ENCODE assay signal across 10 cellular contexts in the genomic region with DNA sequence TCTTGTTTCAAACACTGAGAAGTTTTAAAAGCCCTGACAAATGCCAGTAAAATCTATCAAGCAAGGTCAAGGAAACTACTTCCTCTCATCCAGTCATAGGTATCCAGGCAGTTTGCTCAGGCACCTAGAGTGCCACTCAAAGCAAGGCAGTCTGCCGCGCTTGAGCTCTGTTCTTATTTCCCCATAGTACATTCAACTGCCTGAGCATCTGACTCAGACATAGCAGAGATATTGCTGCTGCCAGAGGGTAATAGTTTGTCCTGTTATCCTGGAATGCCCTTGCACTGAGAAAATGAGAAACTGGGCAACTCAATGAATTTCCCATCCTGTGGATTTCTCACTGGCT. TPM values are rescaled to one million over a fixed set of nuclear protein-coding genes. Genes with fewer than 3 reads are reported as not detected.
A peak's percentile ranks its signal among the peaks of the same experiment; 100 is the strongest.
DNase-seq lines count a peak whose midpoint lies in the region; TF ChIP-seq lines count a peak whose summit lies in the region.
"Had no signal": no experiment of that assay in that cellular context is flagged by ENCODE, and none has a peak within 500 bp of the region (broad histone marks: within the 10 kb centered on the region; RNA-seq: fewer than 3 reads in every experiment).

No MANE protein-coding gene starts in this region.

- in situ Hi-C loops in HAP-1 (cut with MboI; ENCODE audit: low sequenced_read_pairs), result no loop called here

- no peaks in the 10 kb centered on the region for H3K27me3 Mint-ChIP-seq in activated T-helper 2 cell treated with anti-CD3 and anti-CD28 coated beads, Interferon-gamma antibody, Interleukin-2, Interleukin-4, amounts not matched to agents 10 μg/mL and 5 μg/mL and 100 μg/mL, durations not matched to agents 14 hours and 24 hours and 36 hours (ENCODE audit: low read depth)

- H3K27me3 ChIP-seq in colonic mucosa (no peaks in the 10 kb centered on the region), HAP-1 (ENCODE audit: low read depth) (peaks cover 2% of the 10 kb centered on the region; the same call in 1 of the 2 replicates)

- no peak overlapping the region for H3K27ac ChIP-seq in colonic mucosa

- H3K4me1 Mint-ChIP-seq in activated T-helper 2 cell treated with anti-CD3 and anti-CD28 coated beads, Interferon-gamma antibody, Interleukin-2, Interleukin-4, amounts not matched to agents 10 μg/mL and 5 μg/mL and 100 μg/mL, durations not matched to agents 14 hours and 24 hours and 36 hours (ENCODE audit: low read depth), result peaks cover 30% of the 10 kb centered on the region

- H3K36me3 Mint-ChIP-seq in activated T-helper 2 cell treated with anti-CD3 and anti-CD28 coated beads, Interferon-gamma antibody, Interleukin-2, Interleukin-4, amounts not matched to agents 10 μg/mL and 5 μg/mL and 100 μg/mL, durations not matched to agents 14 hours and 24 hours and 36 hours (ENCODE audit: low read depth), result peaks cover 4% of the 10 kb centered on the region
- H3K36me3 Mint-ChIP-seq: CD4-positive, alpha-beta memory T cell had no signal

- H3K27ac Mint-ChIP-seq in activated T-helper 2 cell treated with anti-CD3 and anti-CD28 coated beads, Interferon-gamma antibody, Interleukin-2, Interleukin-4, amounts not matched to agents 10 μg/mL and 5 μg/mL and 100 μg/mL, durations not matched to agents 14 hours and 24 hours and 36 hours, result peak overlapping the region; percentile 69

- no peaks in the 10 kb centered on the region for H3K4me1 ChIP-seq in colonic mucosa
- H3K4me1 ChIP-seq in HAP-1, result no peaks in the 10 kb centered on the region

- H3K9me3 ChIP-seq in colonic mucosa (no peaks in the 10 kb centered on the region), HAP-1 (no peaks in the 10 kb centered on the region)

- intact Hi-C loops in activated T-helper 2 cell treated with anti-CD3 and anti-CD28 coated beads, Interferon-gamma antibody, Interleukin-2, Interleukin-4, amounts not matched to agents 10 μg/mL and 5 μg/mL and 100 μg/mL, durations not matched to agents 14 hours and 24 hours and 36 hours (cut with micrococcal nuclease), result loop anchor here (5.0 kb wide), 1 partner anchor 46 kb away; no protein-coding TSS in a partner anchor
- intact Hi-C loops in colonic mucosa (cut with DNase I), result no loop called here

- H3K36me3 ChIP-seq in colonic mucosa, result no peaks in the 10 kb centered on the region
- no peaks in the 10 kb centered on the region for H3K36me3 ChIP-seq in HAP-1 (replicated peaks)

- DNase-seq in stimulated activated CD4-positive, alpha-beta T cell treated with anti-CD3 and anti-CD28 coated beads, Interleukin-1b, Interleukin-23, amount 100 ng/mL, for 48 hours, result peak; percentile 44
- no peak for DNase-seq in stimulated activated CD4-positive, alpha-beta T cell treated with anti-CD3 and anti-CD28 coated beads, Interleukin-12 subunit alpha, Interleukin-12 subunit beta, amount 100 ng/mL, for 4 hours
- no peak for DNase-seq in activated T-helper 2 cell treated with anti-CD3 and anti-CD28 coated beads, Interferon-gamma antibody, Interleukin-2, Interleukin-4, amounts not matched to agents 10 μg/mL and 5 μg/mL and 100 μg/mL, durations not matched to agents 14 hours and 24 hours and 36 hours (ENCODE audit: low spot score)
- DNase-seq in islet precursor cell (peak; percentile 67), retina (no peak), colonic mucosa (no peak), HAP-1 (ENCODE audit: low spot score in 2 of 2) (no peak), NCI-H146 treated with DMSO at 0.1 percent for 48 hours (lab: John Stamatoyannopoulos, UW; ENCODE audit: unreplicated experiment) (no peak)
- DNase-seq: amygdala; CD4-positive, alpha-beta memory T cell had no signal

- H3K4me3 Mint-ChIP-seq in activated T-helper 2 cell treated with anti-CD3 and anti-CD28 coated beads, Interferon-gamma antibody, Interleukin-2, Interleukin-4, amounts not matched to agents 10 μg/mL and 5 μg/mL and 100 μg/mL, durations not matched to agents 14 hours and 24 hours and 36 hours (ENCODE audit: low read depth), result no peak overlapping the region

- no peak for TF ChIP-seq CTCF in colonic mucosa (IDR thresholded peaks at IDR 0.05)

- H3K4me3 ChIP-seq in colonic mucosa, result no peak overlapping the region
- no peak overlapping the region for H3K4me3 ChIP-seq in HAP-1

- H3K9ac ChIP-seq in colonic mucosa (ENCODE audit: low read depth in 2 of 2, low read length in 2 of 2), result no peak overlapping the region

- peaks cover 7% of the 10 kb centered on the region for H3K9me3 Mint-ChIP-seq in activated T-helper 2 cell treated with anti-CD3 and anti-CD28 coated beads, Interferon-gamma antibody, Interleukin-2, Interleukin-4, amounts not matched to agents 10 μg/mL and 5 μg/mL and 100 μg/mL, durations not matched to agents 14 hours and 24 hours and 36 hours
- H3K9me3 Mint-ChIP-seq: CD4-positive, alpha-beta memory T cell had no signal

RNA-seq across cellular contexts. Expression of gene ATP8A1, which starts 16.2 kb away (rescaled TPM):
- total RNA-seq in activated T-helper 2 cell treated with anti-CD3 and anti-CD28 coated beads, Interferon-gamma antibody, Interleukin-2, Interleukin-4, amounts not matched to agents 10 μg/mL and 5 μg/mL and 100 μg/mL, durations not matched to agents 14 hours and 24 hours and 36 hours, result 14.6 and 19.7 TPM in 2 replicates
- 10 to 100 TPM; 19.1 to 34.0 TPM for total RNA-seq in colonic mucosa

Comparison
In these comparisons a context has a peak if more than half of its experiments do, and no peak if none do; other contexts are left out.
1. DNase-seq: peak in stimulated activated CD4-positive, alpha-beta T cell treated with anti-CD3 and anti-CD28 coated beads, Interleukin-1b, Interleukin-23, amount 100 ng/mL, for 48 hours (single experiment) and islet precursor cell (single experiment); none in stimulated activated CD4-positive, alpha-beta T cell treated with anti-CD3 and anti-CD28 coated beads, Interleukin-12 subunit alpha, Interleukin-12 subunit beta, amount 100 ng/mL, for 4 hours (single experiment), activated T-helper 2 cell treated with anti-CD3 and anti-CD28 coated beads, Interferon-gamma antibody, Interleukin-2, Interleukin-4, amounts not matched to agents 10 μg/mL and 5 μg/mL and 100 μg/mL, durations not matched to agents 14 hours and 24 hours and 36 hours (single experiment), retina (single experiment), colonic mucosa (single experiment), HAP-1 (0 of 2) and NCI-H146 treated with DMSO at 0.1 percent for 48 hours (single experiment).